In genomic region chr17:78423961-78424747, GRCh38 we compare ENCODE assay signal across 21 cellular contexts.
"Had no signal": no experiment of that assay in that cellular context is flagged by ENCODE, and none has a peak within 500 bp of the region (broad histone marks: within the 10 kb centered on the region; RNA-seq: fewer than 3 reads in every experiment).

No MANE protein-coding gene starts in this region.

- H3K27ac Mint-ChIP-seq: activated CD4-positive, alpha-beta memory T cell treated with anti-CD3 and anti-CD28 coated beads, Interleukin-2, amount 10 ng/mL, durations not matched to agents 7 days and 5 days; activated CD8-positive, alpha-beta memory T cell treated with anti-CD3 and anti-CD28 coated beads, Interleukin-2, amount 10 ng/mL, durations not matched to agents 7 days and 5 days; dendritic cell treated with granulocyte-macrophage colony-stimulating factor and Interleukin-4, amounts not matched to agents 40 ng/mL and 50 ng/mL, for 4 days had no signal

- DNase-seq: activated CD4-positive, alpha-beta memory T cell treated with anti-CD3 and anti-CD28 coated beads, Interleukin-2, amount 10 ng/mL, durations not matched to agents 7 days and 5 days; activated CD4-positive, alpha-beta T cell treated with anti-CD3 and anti-CD28 coated beads for 4 hours; activated CD8-positive, alpha-beta memory T cell treated with anti-CD3 and anti-CD28 coated beads, Interleukin-2, amount 10 ng/mL, durations not matched to agents 7 days and 5 days; activated naive CD4-positive, alpha-beta T cell treated with anti-CD3 and anti-CD28 coated beads for 36 hours; effector CD8-positive, alpha-beta T cell; heart right ventricle; left ventricle myocardium inferior; ovary; psoas muscle; right lobe of liver; small intestine; stimulated activated CD4-positive, alpha-beta T cell treated with anti-CD3 and anti-CD28 coated beads, Interleukin-4, amount 100 ng/mL, for 1 hour; stimulated activated naive CD8-positive, alpha-beta T cell treated with anti-CD3 and anti-CD28 coated beads, Interleukin-15, amount 100 ng/mL, for 72 hours; T-helper 2 cell; testis had no signal

- H3K27me3 Mint-ChIP-seq: activated CD4-positive, alpha-beta memory T cell treated with anti-CD3 and anti-CD28 coated beads, Interleukin-2, amount 10 ng/mL, durations not matched to agents 7 days and 5 days; activated CD8-positive, alpha-beta memory T cell treated with anti-CD3 and anti-CD28 coated beads, Interleukin-2, amount 10 ng/mL, durations not matched to agents 7 days and 5 days; central memory CD8-positive, alpha-beta T cell; dendritic cell treated with granulocyte-macrophage colony-stimulating factor and Interleukin-4, amounts not matched to agents 40 ng/mL and 50 ng/mL, for 4 days; stimulated activated naive CD8-positive, alpha-beta T cell treated with anti-CD3 and anti-CD28 coated beads, Interleukin-15, amount 100 ng/mL, for 72 hours had no signal

- H3K4me3 Mint-ChIP-seq: activated CD4-positive, alpha-beta memory T cell treated with anti-CD3 and anti-CD28 coated beads, Interleukin-2, amount 10 ng/mL, durations not matched to agents 7 days and 5 days; activated CD8-positive, alpha-beta memory T cell treated with anti-CD3 and anti-CD28 coated beads, Interleukin-2, amount 10 ng/mL, durations not matched to agents 7 days and 5 days; activated naive CD4-positive, alpha-beta T cell treated with anti-CD3 and anti-CD28 coated beads for 36 hours; central memory CD8-positive, alpha-beta T cell; dendritic cell treated with granulocyte-macrophage colony-stimulating factor and Interleukin-4, amounts not matched to agents 40 ng/mL and 50 ng/mL, for 4 days; neural crest cell; stimulated activated naive CD8-positive, alpha-beta T cell treated with anti-CD3 and anti-CD28 coated beads, Interleukin-15, amount 100 ng/mL, for 72 hours; WTC11 had no signal

- H3K9me3 Mint-ChIP-seq: activated CD4-positive, alpha-beta memory T cell treated with anti-CD3 and anti-CD28 coated beads, Interleukin-2, amount 10 ng/mL, durations not matched to agents 7 days and 5 days; activated naive CD4-positive, alpha-beta T cell treated with anti-CD3 and anti-CD28 coated beads for 36 hours; central memory CD8-positive, alpha-beta T cell; dendritic cell treated with granulocyte-macrophage colony-stimulating factor and Interleukin-4, amounts not matched to agents 40 ng/mL and 50 ng/mL, for 4 days; neural crest cell; stimulated activated naive CD8-positive, alpha-beta T cell treated with anti-CD3 and anti-CD28 coated beads, Interleukin-15, amount 100 ng/mL, for 72 hours; WTC11 had no signal

- H3K27ac ChIP-seq: ascending aorta, esophagus muscularis mucosa, heart right ventricle, left ventricle myocardium inferior, ovary, psoas muscle, right lobe of liver, testis had no signal

- H3K27me3 ChIP-seq: ascending aorta, esophagus muscularis mucosa, heart right ventricle, ovary, right lobe of liver, testis had no signal

- H3K36me3 ChIP-seq: ovary had no signal

- H3K4me3 ChIP-seq: ascending aorta, esophagus muscularis mucosa, heart right ventricle, left ventricle myocardium inferior, ovary, psoas muscle, right lobe of liver, testis had no signal

- H3K4me1 ChIP-seq: ascending aorta, testis had no signal

- H3K9me3 ChIP-seq: ascending aorta, esophagus muscularis mucosa, heart right ventricle, left ventricle myocardium inferior, ovary, psoas muscle, right lobe of liver, testis had no signal

- ATAC-seq: activated CD8-positive, alpha-beta memory T cell treated with anti-CD3 and anti-CD28 coated beads, Interleukin-2, amount 10 ng/mL, durations not matched to agents 7 days and 5 days; heart right ventricle; psoas muscle; right lobe of liver; stimulated activated naive CD8-positive, alpha-beta T cell treated with anti-CD3 and anti-CD28 coated beads, Interleukin-15, amount 100 ng/mL, for 72 hours; WTC11 had no signal

- H3K4me1 Mint-ChIP-seq: central memory CD8-positive, alpha-beta T cell had no signal
